ENCODE assay signal across 25 cellular contexts in the genomic region with DNA sequence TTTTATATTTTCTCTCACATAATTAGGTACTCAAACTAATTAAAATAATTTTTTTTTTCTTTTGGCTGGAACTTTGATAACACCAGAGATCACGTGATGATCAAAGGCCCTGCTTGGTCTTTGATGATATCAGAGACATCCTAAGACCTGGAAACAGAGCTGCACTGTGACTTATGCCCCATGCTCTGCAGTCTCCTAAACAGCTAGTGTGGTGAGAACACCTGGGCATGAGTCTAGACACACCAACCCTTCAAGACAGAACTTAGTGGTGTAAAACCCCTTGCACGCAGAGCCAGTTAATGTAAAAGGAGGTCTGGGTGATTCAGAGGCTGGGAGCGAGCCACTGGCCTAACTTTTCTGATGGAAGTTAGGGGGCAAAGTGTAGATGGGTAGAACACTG.
DNase-seq lines count a peak whose midpoint lies in the region; ATAC-seq, FAIRE-seq and TF ChIP-seq lines count a peak whose summit lies in the region.
"Had no signal": no experiment of that assay in that cellular context is flagged by ENCODE, and none has a peak within 500 bp of the region (broad histone marks: within the 10 kb centered on the region; RNA-seq: fewer than 3 reads in every experiment).

No MANE protein-coding gene starts in this region.

- H3K4ac ChIP-seq in H9 (ENCODE audit: low read depth, low read length), result no peak overlapping the region
- H3K4ac ChIP-seq in mesendoderm (ENCODE audit: low read depth, low read length), result no peak overlapping the region

- H3K9me2 ChIP-seq in hepatocyte (replicated peaks; ENCODE audit: insufficient read depth), result no peaks in the 10 kb centered on the region

- H4K5ac ChIP-seq in H9 (ENCODE audit: insufficient read length, low read depth, low read length) (no peak overlapping the region), mesendoderm (ENCODE audit: low read length) (no peak overlapping the region)

- H2BK20ac ChIP-seq in H9 (ENCODE audit: low read depth, low read length, poor library complexity, severe bottlenecking), result peak overlapping the region; percentile 83

- BruUV-seq in K562 (replicated peaks; lab: Mats Ljungman, UMichigan), result no TSS peak

- H3K36me3 Mint-ChIP-seq in H9 (ENCODE audit: insufficient read depth in 1 of 3, low read depth in 3 of 3), result no peaks in the 10 kb centered on the region
- no peaks in the 10 kb centered on the region for H3K36me3 Mint-ChIP-seq in stimulated activated effector memory CD8-positive, alpha-beta T cell treated with anti-CD3 and anti-CD28 coated beads, Interleukin-12 subunit alpha, Interleukin-12 subunit beta, amount 100 ng/mL, for 72 hours

- H3K9ac ChIP-seq in H9 (ENCODE audit: extremely low read depth, insufficient read length, low read length) (no peak overlapping the region), K562 (ENCODE audit: insufficient read depth in 1 of 2, low read depth in 2 of 2, low read length in 2 of 2) (no peak overlapping the region), mesendoderm (ENCODE audit: low read length) (no peak overlapping the region)
- H3K9ac ChIP-seq: BLaER1 had no signal

- H3K27me3 Mint-ChIP-seq in H9 (ENCODE audit: low read depth), result no peaks in the 10 kb centered on the region
- H3K27me3 Mint-ChIP-seq: CD4-positive, alpha-beta memory T cell; CD4-positive, CD25-positive, alpha-beta regulatory T cell had no signal

- H3K36me3 ChIP-seq in K562 (ENCODE audit: control insufficient read depth, insufficient read depth, low read length) (no peaks in the 10 kb centered on the region), hepatocyte (replicated peaks; ENCODE audit: insufficient read depth, low read depth) (no peaks in the 10 kb centered on the region), mesendoderm (ENCODE audit: control insufficient read depth, insufficient read depth, low read length) (no peaks in the 10 kb centered on the region)
- H3K36me3 ChIP-seq: BE2C had no signal

- H3K4me2 ChIP-seq in H9 (ENCODE audit: insufficient read depth, insufficient read length, low read length) (no peak overlapping the region), K562 (ENCODE audit: insufficient read depth, low read length) (no peak overlapping the region), hepatocyte (no peak overlapping the region), mesendoderm (ENCODE audit: low read length) (no peak overlapping the region)
- H3K4me2 ChIP-seq: BLaER1 had no signal

- H4K20me1 ChIP-seq in H9 (ENCODE audit: control insufficient read depth, insufficient read depth, insufficient read length) (no peaks in the 10 kb centered on the region), K562 (replicated peaks; ENCODE audit: control insufficient read depth, insufficient read depth, low read length) (no peaks in the 10 kb centered on the region), hepatocyte (ENCODE audit: insufficient read depth, poor library complexity, severe bottlenecking) (no peaks in the 10 kb centered on the region)
- H4K20me1 ChIP-seq: BLaER1 had no signal

- H3K14ac ChIP-seq in H9 (ENCODE audit: insufficient read depth, low read length), result no peak overlapping the region

- H3K9me1 ChIP-seq in K562 (ENCODE audit: control insufficient read depth, insufficient read depth, low read length), result no peaks in the 10 kb centered on the region

- intact Hi-C loops in K562 (cut with micrococcal nuclease), result no loop called here

- no peak overlapping the region for H3K4me3 ChIP-seq in Jurkat, Clone E6-1 (ENCODE audit: low read length)
- no peak overlapping the region for H3K4me3 ChIP-seq in K562
- H3K4me3 ChIP-seq in hepatocyte, result no peak overlapping the region
- H3K4me3 ChIP-seq in mesendoderm (ENCODE audit: low read length), result no peak overlapping the region
- H3K4me3 ChIP-seq: BLaER1, GM12878 had no signal

- no peak overlapping the region for H3K27ac Mint-ChIP-seq in H9
- H3K27ac Mint-ChIP-seq in stimulated activated effector memory CD8-positive, alpha-beta T cell treated with anti-CD3 and anti-CD28 coated beads, Interleukin-12 subunit alpha, Interleukin-12 subunit beta, amount 100 ng/mL, for 72 hours, result peak overlapping the region; percentile 5

- no peak overlapping the region for H2BK5ac ChIP-seq in H9 (ENCODE audit: insufficient read length, low read length)
- no peak overlapping the region for H2BK5ac ChIP-seq in mesendoderm (ENCODE audit: low read length)

- no peak overlapping the region for H2BK120ac ChIP-seq in H9 (ENCODE audit: low read depth, low read length, poor library complexity, severe bottlenecking)
- H2BK120ac ChIP-seq in mesendoderm (ENCODE audit: low read depth, low read length), result no peak overlapping the region

- no peak overlapping the region for H4K91ac ChIP-seq in H9 (ENCODE audit: insufficient read length, low read depth, low read length)

- TF ChIP-seq CTCF in H9 (conservative IDR thresholded peaks at IDR 0.05) (no peak), K562 (IDR thresholded peaks at IDR 0.05 in 2 of 3, conservative IDR thresholded peaks at IDR 0.05 in 1 of 3; ENCODE audit: insufficient read depth in 2 of 3, low read depth in 1 of 3, low read length in 3 of 3) (no peak), hepatocyte (IDR thresholded peaks at IDR 0.05; ENCODE audit: poor library complexity) (no peak)

- H2BK15ac ChIP-seq in H9 (ENCODE audit: low read depth, low read length) (no peak overlapping the region), mesendoderm (replicated peaks; ENCODE audit: low read depth) (no peak overlapping the region)

- H3K79me1 ChIP-seq in H9 (ENCODE audit: insufficient read depth, low read depth, low read length, poor library complexity, severe bottlenecking) (no peaks in the 10 kb centered on the region), mesendoderm (ENCODE audit: low read length) (no peaks in the 10 kb centered on the region)

- POLR2A ChIA-PET in K562 (lab: Yijun Ruan, JAX), result no interaction called here

- FAIRE-seq in K562 (lab: Jason Lieb, UNC), result no peak
- FAIRE-seq: A204.1, GM12878, GM12892, GM18507 had no signal

- H3K9me3 Mint-ChIP-seq in H9, result no peaks in the 10 kb centered on the region
- no peaks in the 10 kb centered on the region for H3K9me3 Mint-ChIP-seq in stimulated activated effector memory CD8-positive, alpha-beta T cell treated with anti-CD3 and anti-CD28 coated beads, Interleukin-12 subunit alpha, Interleukin-12 subunit beta, amount 100 ng/mL, for 72 hours
- H3K9me3 Mint-ChIP-seq: CD4-positive, alpha-beta memory T cell; CD4-positive, CD25-positive, alpha-beta regulatory T cell; CD8-positive, alpha-beta memory T cell had no signal

- no peaks in the 10 kb centered on the region for H3K9me3 ChIP-seq in H9 (ENCODE audit: control insufficient read depth, low read depth, low read length)
- no peaks in the 10 kb centered on the region for H3K9me3 ChIP-seq in K562 (replicated peaks; ENCODE audit: control insufficient read depth, insufficient read depth, low read depth, low read length)
- no peaks in the 10 kb centered on the region for H3K9me3 ChIP-seq in hepatocyte (ENCODE audit: low read depth)
- H3K9me3 ChIP-seq: BE2C, BLaER1 had no signal

- no peak overlapping the region for H3T11ph ChIP-seq in H9 (ENCODE audit: low read length)

- H2AK5ac ChIP-seq in H9 (ENCODE audit: insufficient read length, low read length) (no peak overlapping the region), mesendoderm (ENCODE audit: low read length) (no peak overlapping the region)

- DNase-seq in H9 (no peak), K562 (ENCODE audit: extremely low read depth in 1 of 4, low spot score in 3 of 4) (no peak), hepatocyte (ENCODE audit: low spot score) (no peak), NCI-H146 (lab: John Stamatoyannopoulos, UW) (no peak), inferior parietal cortex (ENCODE audit: extremely low spot score) (no peak), mesendoderm (no peak)
- peak; percentile 66 for DNase-seq in Jurkat, Clone E6-1 (ENCODE audit: low read depth, low spot score)
- no peak for DNase-seq in stimulated activated effector memory CD8-positive, alpha-beta T cell treated with anti-CD3 and anti-CD28 coated beads, Interleukin-12 subunit alpha, Interleukin-12 subunit beta, amount 100 ng/mL, for 72 hours (ENCODE audit: low spot score in 2 of 2)
- DNase-seq: 8988T; ACHN; BE2C; C1 segment of cervical spinal cord; CD4-positive, alpha-beta memory T cell; CD4-positive, CD25-positive, alpha-beta regulatory T cell; CD8-positive, alpha-beta memory T cell; COR-L47; DMS79 treated with DMSO at 0.1 percent for 48 hours; EL; GDM1 had no signal

- H2BK12ac ChIP-seq in H9 (ENCODE audit: insufficient read length, low read depth, low read length), result no peak overlapping the region

- H3K4me1 Mint-ChIP-seq in H9, result no peaks in the 10 kb centered on the region; a peak in 2 of 4 replicates
- no peaks in the 10 kb centered on the region for H3K4me1 Mint-ChIP-seq in stimulated activated effector memory CD8-positive, alpha-beta T cell treated with anti-CD3 and anti-CD28 coated beads, Interleukin-12 subunit alpha, Interleukin-12 subunit beta, amount 100 ng/mL, for 72 hours
- H3K4me1 Mint-ChIP-seq: CD14-positive monocyte had no signal

- H3K79me2 ChIP-seq in H9 (ENCODE audit: insufficient read depth, low read length), result no peaks in the 10 kb centered on the region
- no peaks in the 10 kb centered on the region for H3K79me2 ChIP-seq in K562 (ENCODE audit: control insufficient read depth, insufficient read depth, low read length)
- no peaks in the 10 kb centered on the region for H3K79me2 ChIP-seq in hepatocyte
- no peaks in the 10 kb centered on the region for H3K79me2 ChIP-seq in mesendoderm (ENCODE audit: control insufficient read depth, insufficient read depth, low read length)

- no peaks in the 10 kb centered on the region for H3K23me2 ChIP-seq in H9 (ENCODE audit: insufficient read length, low read depth, low read length, poor library complexity, severe bottlenecking)

- H3K27ac ChIP-seq in H9 (ENCODE audit: insufficient read length, low read depth, low read length), result no peak overlapping the region
- no peak overlapping the region for H3K27ac ChIP-seq in K562 (ENCODE audit: extremely low read depth, low read depth, low read length)
- no peak overlapping the region for H3K27ac ChIP-seq in hepatocyte
- H3K27ac ChIP-seq in mesendoderm (ENCODE audit: low read depth, low read length), result no peak overlapping the region
- H3K27ac ChIP-seq: BLaER1 had no signal

- no peaks in the 10 kb centered on the region for H3K4me1 ChIP-seq in H9 (ENCODE audit: insufficient read depth, low read length)
- no peaks in the 10 kb centered on the region for H3K4me1 ChIP-seq in K562 (replicated peaks in 1 of 2; ENCODE audit: control insufficient read depth in 2 of 2, insufficient read depth in 2 of 2, low read length in 2 of 2)
- no peaks in the 10 kb centered on the region for H3K4me1 ChIP-seq in hepatocyte (ENCODE audit: insufficient read depth)
- no peaks in the 10 kb centered on the region for H3K4me1 ChIP-seq in mesendoderm (ENCODE audit: control insufficient read depth, low read depth, low read length)
- H3K4me1 ChIP-seq: BE2C, BLaER1 had no signal

- WGBS in H9 (ENCODE audit: extremely low coverage, insufficient read length, low lambda C conversion rate), result no CpG with 5 or more reads among the region's 3 CpGs
- WGBS in K562 (ENCODE audit: insufficient coverage, low coverage, missing lambda C conversion rate), result 11% methylated on average over 3 of the region's 3 CpGs
- 84% methylated on average over 3 of the region's 3 CpGs for WGBS in hepatocyte (ENCODE audit: low lambda C conversion rate, missing lambda C conversion rate)
- no CpG with 5 or more reads among the region's 3 CpGs for WGBS in mesendoderm (ENCODE audit: extremely low coverage, insufficient coverage, low lambda C conversion rate)

- in situ Hi-C loops in K562 (cut with MboI), result no loop called here

- ATAC-seq in K562, result no peak
- ATAC-seq in stimulated activated effector memory CD8-positive, alpha-beta T cell treated with anti-CD3 and anti-CD28 coated beads, Interleukin-12 subunit alpha, Interleukin-12 subunit beta, amount 100 ng/mL, for 72 hours, result no peak
- ATAC-seq: GM12878 had no signal

- H2AFZ ChIP-seq in H9 (ENCODE audit: low read length), result no peak overlapping the region
- H2AFZ ChIP-seq in K562 (ENCODE audit: low read depth, low read length), result no peak overlapping the region
- H2AFZ ChIP-seq in hepatocyte, result no peak overlapping the region

- H3K18ac ChIP-seq in H9 (ENCODE audit: insufficient read length, low read depth, low read length) (no peak overlapping the region), mesendoderm (ENCODE audit: low read length) (no peak overlapping the region)

- CTCF ChIA-PET in K562 (lab: Yijun Ruan, JAX; ENCODE audit: low intra/inter-chr PET ratio), result no interaction called here

- H3K4me3 Mint-ChIP-seq in H9, result no peak overlapping the region
- H3K4me3 Mint-ChIP-seq in stimulated activated effector memory CD8-positive, alpha-beta T cell treated with anti-CD3 and anti-CD28 coated beads, Interleukin-12 subunit alpha, Interleukin-12 subunit beta, amount 100 ng/mL, for 72 hours, result no peak overlapping the region
- H3K4me3 Mint-ChIP-seq: CD14-positive monocyte; CD4-positive, alpha-beta memory T cell; CD4-positive, CD25-positive, alpha-beta regulatory T cell; CD8-positive, alpha-beta memory T cell had no signal

- TF ChIP-seq POLR2A in K562 (conservative IDR thresholded peaks at IDR 0.05), result no peak

- H3K27me3 ChIP-seq in H9 (ENCODE audit: insufficient read depth, low read length) (no peaks in the 10 kb centered on the region), K562 (ENCODE audit: control insufficient read depth in 2 of 2, insufficient read depth in 2 of 2, low read length in 2 of 2) (no peaks in the 10 kb centered on the region), hepatocyte (no peaks in the 10 kb centered on the region), mesendoderm (ENCODE audit: insufficient read depth, low read length, poor library complexity) (no peaks in the 10 kb centered on the region)
- H3K27me3 ChIP-seq: BE2C, BLaER1 had no signal

- H3K56ac ChIP-seq in H9 (ENCODE audit: insufficient read length, low read depth, low read length) (no peak overlapping the region), mesendoderm (ENCODE audit: low read length) (no peak overlapping the region)

- TF ChIP-seq EP300 in K562 (IDR thresholded peaks at IDR 0.05; ENCODE audit: low read length), result no peak

- no peak overlapping the region for H4K8ac ChIP-seq in H9 (replicated peaks; ENCODE audit: insufficient read length, low read depth, low read length)
- no peak overlapping the region for H4K8ac ChIP-seq in mesendoderm (ENCODE audit: low read depth, low read length)

- no peak for TF ChIP-seq RAD21 in K562 (CRISPR knock-in tag; conservative IDR thresholded peaks at IDR 0.05 in 1 of 2, IDR thresholded peaks at IDR 0.05 in 1 of 2)

- H3K23ac ChIP-seq in H9 (ENCODE audit: insufficient read length, low read depth, low read length) (no peak overlapping the region), mesendoderm (ENCODE audit: low read length) (no peak overlapping the region)
